ENCODE assay signal across 6 cellular contexts in genomic region chr1:192130865-192131264, GRCh38. TPM values are rescaled to one million over a fixed set of nuclear protein-coding genes. Genes with fewer than 3 reads are reported as not detected.
"Had no signal": no experiment of that assay in that cellular context is flagged by ENCODE, and none has a peak within 500 bp of the region (broad histone marks: within the 10 kb centered on the region; RNA-seq: fewer than 3 reads in every experiment).

No MANE protein-coding gene starts in this region.

RNA-seq across cellular contexts. Expression of gene RGS18, which starts 27.4 kb away (rescaled TPM):
- total RNA-seq: GM23248, GM23338, H1, H7, H9, HFFc6 had no signal
- polyA plus RNA-seq: GM23248, GM23338, H1 had no signal
